ENCODE assay signal across 19 cellular contexts in the genomic region with DNA sequence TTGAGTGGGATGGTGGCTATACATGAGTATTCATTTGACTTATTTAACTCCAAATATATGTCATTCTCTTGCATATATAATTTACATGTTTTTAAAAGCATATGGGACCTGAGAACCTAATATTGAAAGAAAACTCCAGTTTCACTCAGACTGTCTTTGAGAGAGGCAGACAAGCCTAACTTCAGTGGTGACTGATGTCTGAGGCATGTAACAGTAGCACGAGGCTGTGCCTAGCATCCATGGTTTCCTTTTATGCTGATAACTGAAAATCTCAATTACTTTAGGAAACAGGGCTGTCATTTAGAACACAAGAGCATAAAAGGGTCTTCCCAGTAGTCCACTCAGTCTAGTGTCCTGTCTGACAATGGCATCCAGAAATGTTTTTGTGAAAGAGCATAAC. TPM values are rescaled to one million over a fixed set of nuclear protein-coding genes. Genes with fewer than 3 reads are reported as not detected.
A peak's percentile ranks its signal among the peaks of the same experiment; 100 is the strongest.
DNase-seq lines count a peak whose midpoint lies in the region; TF ChIP-seq lines count a peak whose summit lies in the region.
"Had no signal": no experiment of that assay in that cellular context is flagged by ENCODE, and none has a peak within 500 bp of the region (broad histone marks: within the 10 kb centered on the region; RNA-seq: fewer than 3 reads in every experiment).

No MANE protein-coding gene starts in this region.

- no peak for DNase-seq in activated T-cell treated with anti-CD3 and anti-CD28 coated beads, Interleukin-2, amount 50 U/mL, for 24 hours
- no peak for DNase-seq in activated T-cell treated with anti-CD3 and anti-CD28 coated beads, Interleukin-2, amount 50 U/mL, for 48 hours
- DNase-seq in choroid plexus epithelial cell (ENCODE audit: low read depth) = peak; percentile 70
- DNase-seq in smooth muscle cell (lab: John Stamatoyannopoulos, UW; ENCODE audit: unreplicated experiment) = no peak
- DNase-seq in effector CD8-positive, alpha-beta T cell (lab: John Stamatoyannopoulos, UW) = no peak
- no peak for DNase-seq in NCI-H1105 treated with DMSO at 0.1 percent for 48 hours (lab: John Stamatoyannopoulos, UW)
- no peak for DNase-seq in ascending aorta (ENCODE audit: low spot score in 2 of 2)
- DNase-seq: activated CD4-positive, alpha-beta T cell treated with anti-CD3 and anti-CD28 coated beads for 48 hours; anterior cingulate cortex; effector CD4-positive, alpha-beta T cell; NCI-H2029; NCI-H82; nucleus accumbens; small intestine had no signal

- H3K4me2 ChIP-seq in OCI-LY3 (ENCODE audit: low read length) = peak overlapping the region; percentile 80
- H3K4me2 ChIP-seq in smooth muscle cell = peak overlapping the region; percentile 62
- H3K4me2 ChIP-seq: A549 had no signal

- H3K9me3 Mint-ChIP-seq in activated T-cell treated with anti-CD3 and anti-CD28 coated beads, Interleukin-2, amount 50 U/mL, for 24 hours = no peaks in the 10 kb centered on the region
- H3K9me3 Mint-ChIP-seq: activated T-helper 2 cell treated with anti-CD3 and anti-CD28 coated beads, Interferon-gamma antibody, Interleukin-2, Interleukin-4, amounts not matched to agents 10 μg/mL and 5 μg/mL and 100 μg/mL, durations not matched to agents 14 hours and 24 hours and 36 hours; memory B cell; T-helper 2 cell treated with Interferon-gamma antibody and Interleukin-4, amounts not matched to agents 5 μg/mL and 100 μg/mL, for 36 hours had no signal

- peaks cover 2% of the 10 kb centered on the region for H3F3A ChIP-seq in smooth muscle cell (ENCODE audit: low read depth)

- 4% methylated on average over 1 of the region's 1 CpG for WGBS in smooth muscle cell (ENCODE audit: low lambda C conversion rate)

- no peaks in the 10 kb centered on the region for H3K36me3 ChIP-seq in OCI-LY3 (replicated peaks; ENCODE audit: low read depth, low read length)
- no peaks in the 10 kb centered on the region for H3K36me3 ChIP-seq in smooth muscle cell (ENCODE audit: low read depth)
- no peaks in the 10 kb centered on the region for H3K36me3 ChIP-seq in ascending aorta

- H3K27ac ChIP-seq in OCI-LY3 (ENCODE audit: low read length) (peak overlapping the region; percentile 90), smooth muscle cell (ENCODE audit: low read depth) (peak overlapping the region; percentile 78), ascending aorta (no peak overlapping the region)
- H3K27ac ChIP-seq: A549 had no signal

- H4K20me1 ChIP-seq in OCI-LY3 (ENCODE audit: insufficient read depth, low read length) (no peaks in the 10 kb centered on the region), smooth muscle cell (ENCODE audit: low read depth) (no peaks in the 10 kb centered on the region)

- peak overlapping the region; percentile 54; the same call in 1 of the 2 replicates for H3K4me3 ChIP-seq in OCI-LY3 (ENCODE audit: low read length)
- H3K4me3 ChIP-seq in choroid plexus epithelial cell (ENCODE audit: low read depth, low read length) = no peak overlapping the region
- no peak overlapping the region for H3K4me3 ChIP-seq in smooth muscle cell
- no peak overlapping the region for H3K4me3 ChIP-seq in ascending aorta
- H3K4me3 ChIP-seq: A549 had no signal

- TF ChIP-seq CTCF in OCI-LY3 (IDR thresholded peaks at IDR 0.05; ENCODE audit: low read depth, low read length) = no peak
- no peak for TF ChIP-seq CTCF in choroid plexus epithelial cell (conservative IDR thresholded peaks at IDR 0.05; ENCODE audit: low read depth, low read length)
- no peak for TF ChIP-seq CTCF in smooth muscle cell (IDR thresholded peaks at IDR 0.05; ENCODE audit: borderline replicate concordance, insufficient read depth, poor library complexity, severe bottlenecking)
- no peak for TF ChIP-seq CTCF in ascending aorta (IDR thresholded peaks at IDR 0.05)

- H3K4me3 Mint-ChIP-seq in activated T-cell treated with anti-CD3 and anti-CD28 coated beads, Interleukin-2, amount 50 U/mL, for 24 hours = no peak overlapping the region

- no peaks in the 10 kb centered on the region for H3K27me3 Mint-ChIP-seq in activated T-cell treated with anti-CD3 and anti-CD28 coated beads, Interleukin-2, amount 50 U/mL, for 24 hours
- H3K27me3 Mint-ChIP-seq: memory B cell had no signal

- intact Hi-C loops in ascending aorta (cut with DNase I) = no loop called here

- H3K4me1 Mint-ChIP-seq in activated T-cell treated with anti-CD3 and anti-CD28 coated beads, Interleukin-2, amount 50 U/mL, for 24 hours (ENCODE audit: low read depth) = peaks cover 35% of the 10 kb centered on the region

- H3K27me3 ChIP-seq in OCI-LY3 (ENCODE audit: low read depth, low read length) (no peaks in the 10 kb centered on the region), smooth muscle cell (ENCODE audit: low read depth) (no peaks in the 10 kb centered on the region), ascending aorta (no peaks in the 10 kb centered on the region)

- H3K27ac Mint-ChIP-seq in activated T-cell treated with anti-CD3 and anti-CD28 coated beads, Interleukin-2, amount 50 U/mL, for 24 hours = peak overlapping the region; percentile 31

- no peaks in the 10 kb centered on the region for H3K79me2 ChIP-seq in OCI-LY3 (ENCODE audit: low read length)
- no peaks in the 10 kb centered on the region for H3K79me2 ChIP-seq in smooth muscle cell (ENCODE audit: low read depth)

- H2AFZ ChIP-seq in OCI-LY3 (ENCODE audit: low read depth, low read length) = no peak overlapping the region
- no peak overlapping the region for H2AFZ ChIP-seq in smooth muscle cell (ENCODE audit: low read depth)

- peak overlapping the region; percentile 53 for H3K9ac ChIP-seq in OCI-LY3 (ENCODE audit: low read length)
- peak overlapping the region; percentile 40 for H3K9ac ChIP-seq in smooth muscle cell (ENCODE audit: low read depth)

- no peaks in the 10 kb centered on the region for H3K9me3 ChIP-seq in OCI-LY3 (ENCODE audit: insufficient read depth, low read length)
- H3K9me3 ChIP-seq in smooth muscle cell (replicated peaks; ENCODE audit: low read depth) = no peaks in the 10 kb centered on the region
- no peaks in the 10 kb centered on the region for H3K9me3 ChIP-seq in ascending aorta
- H3K9me3 ChIP-seq: A549 had no signal

- peaks cover 77% of the 10 kb centered on the region for H3K4me1 ChIP-seq in OCI-LY3 (ENCODE audit: low read length)
- H3K4me1 ChIP-seq in smooth muscle cell (ENCODE audit: low read depth) = peaks cover 22% of the 10 kb centered on the region
- H3K4me1 ChIP-seq in ascending aorta = peaks cover 0 to 21% of the 10 kb centered on the region in 2 donors

- H3K36me3 Mint-ChIP-seq in activated T-cell treated with anti-CD3 and anti-CD28 coated beads, Interleukin-2, amount 50 U/mL, for 24 hours (ENCODE audit: low read depth) = peaks cover 4% of the 10 kb centered on the region
- H3K36me3 Mint-ChIP-seq: memory B cell had no signal

RNA-seq across cellular contexts. Expression of a gene that starts 24.2 kb away (rescaled TPM):
- total RNA-seq in smooth muscle cell = 109 and 176 TPM in 2 replicates
- polyA plus RNA-seq in smooth muscle cell = 89.0 and 89.7 TPM in 2 replicates
- 51.8 TPM for total RNA-seq in ascending aorta

RNA-seq across cellular contexts. Expression of a gene that starts 48.6 kb away (rescaled TPM):
- total RNA-seq in smooth muscle cell (19.6 and 22.2 TPM in 2 replicates), ascending aorta (12.9 TPM)
- 3.8 and 4.8 TPM in 2 replicates for polyA plus RNA-seq in smooth muscle cell

RNA-seq across cellular contexts. Expression of a gene that starts 48.7 kb away (rescaled TPM):
- total RNA-seq in smooth muscle cell = 9.4 and 14.6 TPM in 2 replicates
- 5.3 and 5.7 TPM in 2 replicates for polyA plus RNA-seq in smooth muscle cell
- total RNA-seq in ascending aorta = 0.11 TPM

RNA-seq across cellular contexts. Expression of a gene that starts 53.4 kb away (rescaled TPM):
- total RNA-seq in smooth muscle cell (166 and 170 TPM in 2 replicates), ascending aorta (358 TPM)
- 201 and 234 TPM in 2 replicates for polyA plus RNA-seq in smooth muscle cell

Comparison
In these comparisons a context has a peak if more than half of its experiments do, and no peak if none do; other contexts are left out.
1. H3K27ac ChIP-seq: peak in OCI-LY3 (single experiment) and smooth muscle cell (single experiment); none in ascending aorta (0 of 2).